9 cellular contexts compared by ENCODE assay signal in genomic region chr12:12441891-12442461, GRCh38.
DNase-seq lines count a peak whose midpoint lies in the region; ATAC-seq lines count a peak whose summit lies in the region.
"Had no signal": no experiment of that assay in that cellular context is flagged by ENCODE, and none has a peak within 500 bp of the region (broad histone marks: within the 10 kb centered on the region; RNA-seq: fewer than 3 reads in every experiment).

No MANE protein-coding gene starts in this region.

- peak overlapping the region; percentile 26 for H3K4me3 Mint-ChIP-seq in activated CD8-positive, alpha-beta T cell treated with anti-CD3 and anti-CD28 coated beads, Interleukin-2, amount 10 ng/mL, durations not matched to agents 7 days and 5 days
- H3K4me3 Mint-ChIP-seq: endodermal cell had no signal

- no peaks in the 10 kb centered on the region for H3K9me3 Mint-ChIP-seq in activated CD8-positive, alpha-beta T cell treated with anti-CD3 and anti-CD28 coated beads, Interleukin-2, amount 10 ng/mL, durations not matched to agents 7 days and 5 days (ENCODE audit: insufficient read depth)
- H3K9me3 Mint-ChIP-seq: endodermal cell had no signal

- CTCF ChIA-PET in activated CD8-positive, alpha-beta T cell treated with anti-CD3 and anti-CD28 coated beads, Interleukin-2, amount 10 ng/mL, durations not matched to agents 7 days and 5 days (lab: Charles Lee), result interaction anchor here (0.7 to 3.9 kb wide), 18 partner anchors 13 to 295 kb away, joined by 3 to 31 read pairs (median 4); partner anchors contain the start of genes BORCS5 and DUSP16

- POLR2A ChIA-PET in activated CD8-positive, alpha-beta T cell treated with anti-CD3 and anti-CD28 coated beads, Interleukin-2, amount 10 ng/mL, durations not matched to agents 7 days and 5 days (lab: Charles Lee), result interaction anchor here (0.7 to 7.7 kb wide), 26 partner anchors 8 to 295 kb away, joined by 3 to 63 read pairs (median 8); partner anchors contain the start of gene BORCS5

- peak overlapping the region; percentile 91 for H3K27ac Mint-ChIP-seq in activated CD8-positive, alpha-beta T cell treated with anti-CD3 and anti-CD28 coated beads, Interleukin-2, amount 10 ng/mL, durations not matched to agents 7 days and 5 days
- H3K27ac Mint-ChIP-seq: endodermal cell had no signal

- H3K27me3 Mint-ChIP-seq in activated CD8-positive, alpha-beta T cell treated with anti-CD3 and anti-CD28 coated beads, Interleukin-2, amount 10 ng/mL, durations not matched to agents 7 days and 5 days (ENCODE audit: low read depth), result no peaks in the 10 kb centered on the region

- DNase-seq in HUDEP-2 (lab: John Stamatoyannopoulos, UW; ENCODE audit: unreplicated experiment in 76 of 76) (peak in 51 of 76 experiments; percentile 5 to 85 (median 47)), fibroblast of peridontal ligament (ENCODE audit: extremely low read depth) (peak; percentile 21)
- DNase-seq in activated CD8-positive, alpha-beta T cell treated with anti-CD3 and anti-CD28 coated beads, Interleukin-2, amount 10 ng/mL, durations not matched to agents 7 days and 5 days, result peak; percentile 69
- DNase-seq in stimulated activated CD8-positive, alpha-beta memory T cell treated with anti-CD3 and anti-CD28 coated beads, Interleukin-7, amount 100 ng/mL, for 4 hours (ENCODE audit: low read depth in 2 of 2), result peak; percentile 29 to 35
- DNase-seq: endodermal cell had no signal

- ATAC-seq in activated CD8-positive, alpha-beta T cell treated with anti-CD3 and anti-CD28 coated beads, Interleukin-2, amount 10 ng/mL, durations not matched to agents 7 days and 5 days, result peak; percentile 80
- ATAC-seq in GM21526 (IDR thresholded peaks at IDR 0.05; ENCODE audit: low FRiP score, unreplicated experiment) (no peak), HG03469 (IDR thresholded peaks at IDR 0.05; ENCODE audit: unreplicated experiment) (no peak), HG02840 (IDR thresholded peaks at IDR 0.05; ENCODE audit: low FRiP score, unreplicated experiment) (no peak), HG03045 (IDR thresholded peaks at IDR 0.05; ENCODE audit: unreplicated experiment) (no peak)

- H3K4me1 Mint-ChIP-seq in activated CD8-positive, alpha-beta T cell treated with anti-CD3 and anti-CD28 coated beads, Interleukin-2, amount 10 ng/mL, durations not matched to agents 7 days and 5 days (ENCODE audit: low read depth), result peaks cover 57% of the 10 kb centered on the region

- H3K36me3 Mint-ChIP-seq in activated CD8-positive, alpha-beta T cell treated with anti-CD3 and anti-CD28 coated beads, Interleukin-2, amount 10 ng/mL, durations not matched to agents 7 days and 5 days (ENCODE audit: low read depth), result peaks cover 27% of the 10 kb centered on the region
